ENCODE assay signal across 25 cellular contexts in the genomic region with DNA sequence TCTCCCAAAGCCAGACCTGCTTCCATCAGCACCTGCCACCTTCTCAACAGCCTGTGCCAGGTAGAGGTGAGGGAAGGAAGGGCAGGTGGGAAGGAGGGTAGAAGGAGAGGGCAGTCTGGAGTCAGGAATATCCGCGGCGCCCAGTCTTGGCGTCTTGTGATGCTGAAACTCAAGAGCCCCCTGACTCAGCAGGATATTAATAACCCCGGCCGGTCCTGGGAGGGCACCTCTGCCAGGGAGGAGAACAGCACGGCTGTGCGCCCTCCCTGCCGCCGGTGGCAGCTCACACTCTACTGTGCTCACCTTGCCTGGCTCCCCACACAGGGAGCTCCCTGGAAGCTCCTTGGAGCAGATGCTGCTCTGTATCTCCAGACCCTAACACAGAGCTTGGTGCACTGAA.
"Had no signal": no experiment of that assay in that cellular context is flagged by ENCODE, and none has a peak within 500 bp of the region (broad histone marks: within the 10 kb centered on the region; RNA-seq: fewer than 3 reads in every experiment).

No MANE protein-coding gene starts in this region.

- H3K9me3 ChIP-seq: left lung, mucosa of descending colon, suprapubic skin, upper lobe of right lung had no signal

- H3K4me3 Mint-ChIP-seq: activated CD4-positive, alpha-beta memory T cell treated with anti-CD3 and anti-CD28 coated beads for 36 hours; activated CD4-positive, alpha-beta T cell treated with anti-CD3 and anti-CD28 coated beads, Interleukin-2, amount 10 ng/mL, durations not matched to agents 24 days and 14 days; activated naive CD4-positive, alpha-beta T cell treated with anti-CD3 and anti-CD28 coated beads, Interleukin-2, amount 10 ng/mL, durations not matched to agents 7 days and 5 days; activated naive CD8-positive, alpha-beta T cell treated with anti-CD3 and anti-CD28 coated beads, Interleukin-2, amount 10 ng/mL, durations not matched to agents 7 days and 5 days; activated T-helper 1 cell treated with anti-CD3 and anti-CD28 coated beads, Interleukin-12 subunit alpha, Interleukin-12 subunit beta, Interleukin-2, Interleukin-4 antibody, amounts not matched to agents 30 ng/mL and 10 ng/mL and 1 ng/mL, durations not matched to agents 14 hours and 24 hours and 36 hours; natural killer cell treated with Interleukin-12 subunit alpha and Interleukin-12 subunit beta and Interleukin-15 and Interleukin-18, amount 100 ng/mL, for 72 hours had no signal

- H3K4me1 Mint-ChIP-seq: activated naive CD4-positive, alpha-beta T cell treated with anti-CD3 and anti-CD28 coated beads, Interleukin-2, amount 10 ng/mL, durations not matched to agents 7 days and 5 days; activated naive CD8-positive, alpha-beta T cell treated with anti-CD3 and anti-CD28 coated beads, Interleukin-2, amount 10 ng/mL, durations not matched to agents 7 days and 5 days had no signal

- H3K4me1 ChIP-seq: left lung, suprapubic skin, tibial artery, upper lobe of right lung had no signal

- H3K4me3 ChIP-seq: left lung, mucosa of descending colon, suprapubic skin, tibial artery, upper lobe of right lung had no signal

- DNase-seq: activated CD4-positive, alpha-beta memory T cell treated with anti-CD3 and anti-CD28 coated beads for 36 hours; activated CD4-positive, alpha-beta T cell treated with anti-CD3 and anti-CD28 coated beads, Interleukin-2, amount 10 ng/mL, durations not matched to agents 24 days and 14 days; activated CD4-positive, CD25-positive, alpha-beta regulatory T cell treated with anti-CD3 and anti-CD28 coated beads, Interleukin-2, amount 50 U/mL, for 72 hours; activated CD8-positive, alpha-beta memory T cell treated with anti-CD3 and anti-CD28 coated beads, Interleukin-2, amount 50 U/mL, for 4 hours; activated effector memory CD4-positive, alpha-beta T cell treated with anti-CD3 and anti-CD28 coated beads, Interleukin-2, amount 50 U/mL, for 16 hours; activated naive CD4-positive, alpha-beta T cell treated with anti-CD3 and anti-CD28 coated beads, Interleukin-2, amount 10 ng/mL, durations not matched to agents 7 days and 5 days; activated naive CD8-positive, alpha-beta T cell treated with anti-CD3 and anti-CD28 coated beads, Interleukin-2, amount 10 ng/mL, durations not matched to agents 7 days and 5 days; activated T-cell treated with anti-CD3 and anti-CD28 coated beads, Interleukin-2, amount 50 U/mL, for 1 hour; amniotic stem cell; brain microvascular endothelial cell; caudate nucleus; foreskin fibroblast; kidney glomerular epithelial cell; left lung; mucosa of descending colon; retina; stimulated activated CD4-positive, alpha-beta T cell treated with anti-CD3 and anti-CD28 coated beads, Interleukin-15, amount 100 ng/mL, for 24 hours; stimulated activated CD4-positive, alpha-beta T cell treated with anti-CD3 and anti-CD28 coated beads, Interleukin-2, amount 100 ng/mL, for 24 hours; stimulated activated naive CD4-positive, alpha-beta T cell; T-helper 2 cell; tibial artery; upper lobe of right lung had no signal

- H3K36me3 ChIP-seq: brain microvascular endothelial cell, left lung, suprapubic skin, tibial artery, upper lobe of right lung had no signal

- H3K27ac Mint-ChIP-seq: activated CD4-positive, alpha-beta memory T cell treated with anti-CD3 and anti-CD28 coated beads for 36 hours; activated CD4-positive, alpha-beta T cell treated with anti-CD3 and anti-CD28 coated beads, Interleukin-2, amount 10 ng/mL, durations not matched to agents 24 days and 14 days; activated naive CD4-positive, alpha-beta T cell treated with anti-CD3 and anti-CD28 coated beads, Interleukin-2, amount 10 ng/mL, durations not matched to agents 7 days and 5 days; activated naive CD8-positive, alpha-beta T cell treated with anti-CD3 and anti-CD28 coated beads, Interleukin-2, amount 10 ng/mL, durations not matched to agents 7 days and 5 days; activated T-helper 1 cell treated with anti-CD3 and anti-CD28 coated beads, Interleukin-12 subunit alpha, Interleukin-12 subunit beta, Interleukin-2, Interleukin-4 antibody, amounts not matched to agents 30 ng/mL and 10 ng/mL and 1 ng/mL, durations not matched to agents 14 hours and 24 hours and 36 hours; natural killer cell treated with Interleukin-12 subunit alpha and Interleukin-12 subunit beta and Interleukin-15 and Interleukin-18, amount 100 ng/mL, for 72 hours had no signal

- ATAC-seq: left lung; mucosa of descending colon; natural killer cell treated with Interleukin-12 subunit alpha and Interleukin-12 subunit beta and Interleukin-15 and Interleukin-18, amount 100 ng/mL, for 72 hours; upper lobe of right lung had no signal

- H3K36me3 Mint-ChIP-seq: activated CD4-positive, alpha-beta memory T cell treated with anti-CD3 and anti-CD28 coated beads for 36 hours; activated naive CD4-positive, alpha-beta T cell treated with anti-CD3 and anti-CD28 coated beads, Interleukin-2, amount 10 ng/mL, durations not matched to agents 7 days and 5 days; activated naive CD8-positive, alpha-beta T cell treated with anti-CD3 and anti-CD28 coated beads, Interleukin-2, amount 10 ng/mL, durations not matched to agents 7 days and 5 days; natural killer cell treated with Interleukin-12 subunit alpha and Interleukin-12 subunit beta and Interleukin-15 and Interleukin-18, amount 100 ng/mL, for 72 hours had no signal

- H3K27ac ChIP-seq: brain microvascular endothelial cell, left lung, suprapubic skin, tibial artery, upper lobe of right lung had no signal

- H3K9me3 Mint-ChIP-seq: activated CD4-positive, alpha-beta memory T cell treated with anti-CD3 and anti-CD28 coated beads for 36 hours; activated CD4-positive, alpha-beta T cell treated with anti-CD3 and anti-CD28 coated beads, Interleukin-2, amount 10 ng/mL, durations not matched to agents 24 days and 14 days; activated naive CD4-positive, alpha-beta T cell treated with anti-CD3 and anti-CD28 coated beads, Interleukin-2, amount 10 ng/mL, durations not matched to agents 7 days and 5 days; activated naive CD8-positive, alpha-beta T cell treated with anti-CD3 and anti-CD28 coated beads, Interleukin-2, amount 10 ng/mL, durations not matched to agents 7 days and 5 days; activated T-helper 1 cell treated with anti-CD3 and anti-CD28 coated beads, Interleukin-12 subunit alpha, Interleukin-12 subunit beta, Interleukin-2, Interleukin-4 antibody, amounts not matched to agents 30 ng/mL and 10 ng/mL and 1 ng/mL, durations not matched to agents 14 hours and 24 hours and 36 hours; natural killer cell treated with Interleukin-12 subunit alpha and Interleukin-12 subunit beta and Interleukin-15 and Interleukin-18, amount 100 ng/mL, for 72 hours had no signal
